32 cellular contexts compared by ENCODE assay signal in the genomic region with DNA sequence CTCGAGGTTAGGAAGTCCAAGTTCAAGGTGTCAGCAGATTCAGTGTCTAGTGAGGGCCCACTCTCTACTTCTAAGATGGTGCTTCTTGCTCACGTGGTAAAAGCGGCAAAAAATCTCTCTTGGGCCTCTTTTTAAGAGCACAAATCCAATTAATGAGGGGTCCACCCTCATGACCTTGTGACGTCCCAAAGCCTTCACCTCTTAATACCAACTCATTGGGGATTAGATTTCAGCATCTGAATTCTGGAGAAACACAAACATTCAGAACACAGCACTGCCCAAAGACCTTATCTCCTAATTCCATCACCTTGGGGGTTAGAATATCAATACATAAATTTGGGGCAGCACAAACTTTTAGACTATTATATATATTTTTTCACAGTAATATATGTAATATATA.
"Had no signal": no experiment of that assay in that cellular context is flagged by ENCODE, and none has a peak within 500 bp of the region (broad histone marks: within the 10 kb centered on the region; RNA-seq: fewer than 3 reads in every experiment).

No MANE protein-coding gene starts in this region.

- H3K27ac Mint-ChIP-seq: activated CD4-positive, alpha-beta memory T cell treated with anti-CD3 and anti-CD28 coated beads for 36 hours; activated CD4-positive, alpha-beta T cell treated with anti-CD3 and anti-CD28 coated beads for 36 hours; activated CD4-positive, alpha-beta T cell treated with anti-CD3 and anti-CD28 coated beads, Interleukin-2, amount 10 ng/mL, durations not matched to agents 24 days and 14 days; activated CD8-positive, alpha-beta memory T cell treated with anti-CD3 and anti-CD28 coated beads, Interleukin-2, amount 10 ng/mL, durations not matched to agents 7 days and 5 days; activated CD8-positive, alpha-beta T cell treated with anti-CD3 and anti-CD28 coated beads, Interleukin-2, amount 10 ng/mL, durations not matched to agents 7 days and 5 days; activated naive CD4-positive, alpha-beta T cell treated with anti-CD3 and anti-CD28 coated beads, Interleukin-2, amount 10 ng/mL, durations not matched to agents 7 days and 5 days; activated naive CD4-positive, alpha-beta T cell treated with anti-CD3 and anti-CD28 coated beads, Interleukin-2, amount 50 U/mL, for 72 hours; activated naive CD8-positive, alpha-beta T cell treated with anti-CD3 and anti-CD28 coated beads, Interleukin-2, amount 10 ng/mL, durations not matched to agents 7 days and 5 days; activated T-helper 1 cell treated with anti-CD3 and anti-CD28 coated beads, Interleukin-12 subunit alpha, Interleukin-12 subunit beta, Interleukin-2, Interleukin-4 antibody, amounts not matched to agents 30 ng/mL and 10 ng/mL and 1 ng/mL, durations not matched to agents 14 hours and 24 hours and 36 hours; activated T-helper 2 cell treated with anti-CD3 and anti-CD28 coated beads, Interferon-gamma antibody, Interleukin-2, Interleukin-4, amounts not matched to agents 10 μg/mL and 5 μg/mL and 100 μg/mL, durations not matched to agents 14 hours and 24 hours and 36 hours; effector memory CD8-positive, alpha-beta T cell; T-helper 1 cell treated with Interleukin-12 subunit alpha and Interleukin-12 subunit beta and Interleukin-4 antibody, amounts not matched to agents 30 μg/mL and 1 μg/mL, for 36 hours; T-helper 2 cell treated with Interferon-gamma antibody and Interleukin-4, amounts not matched to agents 5 μg/mL and 100 μg/mL, for 36 hours had no signal

- H3K4me3 Mint-ChIP-seq: activated CD4-positive, alpha-beta memory T cell treated with anti-CD3 and anti-CD28 coated beads for 36 hours; activated CD4-positive, alpha-beta T cell treated with anti-CD3 and anti-CD28 coated beads for 36 hours; activated CD4-positive, alpha-beta T cell treated with anti-CD3 and anti-CD28 coated beads, Interleukin-2, amount 10 ng/mL, durations not matched to agents 24 days and 14 days; activated CD8-positive, alpha-beta memory T cell treated with anti-CD3 and anti-CD28 coated beads, Interleukin-2, amount 10 ng/mL, durations not matched to agents 7 days and 5 days; activated CD8-positive, alpha-beta T cell treated with anti-CD3 and anti-CD28 coated beads, Interleukin-2, amount 10 ng/mL, durations not matched to agents 7 days and 5 days; activated naive CD4-positive, alpha-beta T cell treated with anti-CD3 and anti-CD28 coated beads, Interleukin-2, amount 10 ng/mL, durations not matched to agents 7 days and 5 days; activated naive CD8-positive, alpha-beta T cell treated with anti-CD3 and anti-CD28 coated beads, Interleukin-2, amount 10 ng/mL, durations not matched to agents 7 days and 5 days; activated T-helper 1 cell treated with anti-CD3 and anti-CD28 coated beads, Interleukin-12 subunit alpha, Interleukin-12 subunit beta, Interleukin-2, Interleukin-4 antibody, amounts not matched to agents 30 ng/mL and 10 ng/mL and 1 ng/mL, durations not matched to agents 14 hours and 24 hours and 36 hours; effector memory CD8-positive, alpha-beta T cell; T-helper 1 cell treated with Interleukin-12 subunit alpha and Interleukin-12 subunit beta and Interleukin-4 antibody, amounts not matched to agents 30 μg/mL and 1 μg/mL, for 36 hours; T-helper 2 cell treated with Interferon-gamma antibody and Interleukin-4, amounts not matched to agents 5 μg/mL and 100 μg/mL, for 36 hours had no signal

- DNase-seq: activated CD4-positive, alpha-beta memory T cell treated with anti-CD3 and anti-CD28 coated beads for 36 hours; activated CD4-positive, alpha-beta T cell treated with anti-CD3 and anti-CD28 coated beads for 36 hours; activated CD4-positive, alpha-beta T cell treated with anti-CD3 and anti-CD28 coated beads, Interleukin-2, amount 10 ng/mL, durations not matched to agents 24 days and 14 days; activated CD4-positive, CD25-positive, alpha-beta regulatory T cell; activated CD4-positive, CD25-positive, alpha-beta regulatory T cell treated with anti-CD3 and anti-CD28 coated beads, Interleukin-2, amount 50 U/mL, for 72 hours; activated CD8-positive, alpha-beta memory T cell treated with anti-CD3 and anti-CD28 coated beads, Interleukin-2, amount 10 ng/mL, durations not matched to agents 7 days and 5 days; activated CD8-positive, alpha-beta memory T cell treated with anti-CD3 and anti-CD28 coated beads, Interleukin-2, amount 50 U/mL, for 4 hours; activated CD8-positive, alpha-beta T cell treated with anti-CD3 and anti-CD28 coated beads, Interleukin-2, amount 10 ng/mL, durations not matched to agents 7 days and 5 days; activated effector memory CD4-positive, alpha-beta T cell treated with anti-CD3 and anti-CD28 coated beads, Interleukin-2, amount 50 U/mL, for 16 hours; activated naive CD4-positive, alpha-beta T cell treated with anti-CD3 and anti-CD28 coated beads, Interleukin-2, amount 10 ng/mL, durations not matched to agents 7 days and 5 days; activated naive CD8-positive, alpha-beta T cell treated with anti-CD3 and anti-CD28 coated beads, Interleukin-2, amount 10 ng/mL, durations not matched to agents 7 days and 5 days; activated T-cell treated with anti-CD3 and anti-CD28 coated beads, Interleukin-2, amount 50 U/mL, for 1 hour; activated T-cell treated with anti-CD3 and anti-CD28 coated beads, Interleukin-2, amount 50 U/mL, for 48 hours; anterior cingulate cortex; body of pancreas; caudate nucleus; cortex of kidney; dermis blood vessel endothelial cell; effector CD4-positive, alpha-beta T cell; effector memory CD8-positive, alpha-beta T cell; erythroblast; gastrocnemius medialis; glutamatergic neuron; heart left ventricle; T1000 had no signal

- H3K4me3 ChIP-seq: body of pancreas, esophagus muscularis mucosa, gastrocnemius medialis, heart left ventricle had no signal

- H3K4me1 Mint-ChIP-seq: activated CD4-positive, alpha-beta T cell treated with anti-CD3 and anti-CD28 coated beads for 36 hours; activated CD4-positive, alpha-beta T cell treated with anti-CD3 and anti-CD28 coated beads, Interleukin-2, amount 10 ng/mL, durations not matched to agents 24 days and 14 days; activated CD8-positive, alpha-beta memory T cell treated with anti-CD3 and anti-CD28 coated beads, Interleukin-2, amount 10 ng/mL, durations not matched to agents 7 days and 5 days; activated naive CD4-positive, alpha-beta T cell treated with anti-CD3 and anti-CD28 coated beads, Interleukin-2, amount 10 ng/mL, durations not matched to agents 7 days and 5 days; activated naive CD8-positive, alpha-beta T cell treated with anti-CD3 and anti-CD28 coated beads, Interleukin-2, amount 10 ng/mL, durations not matched to agents 7 days and 5 days had no signal

- H3K36me3 ChIP-seq: esophagus muscularis mucosa, gastrocnemius medialis, heart left ventricle had no signal

- H3K36me3 Mint-ChIP-seq: activated CD4-positive, alpha-beta memory T cell treated with anti-CD3 and anti-CD28 coated beads for 36 hours; activated CD8-positive, alpha-beta memory T cell treated with anti-CD3 and anti-CD28 coated beads, Interleukin-2, amount 10 ng/mL, durations not matched to agents 7 days and 5 days; activated naive CD4-positive, alpha-beta T cell treated with anti-CD3 and anti-CD28 coated beads, Interleukin-2, amount 10 ng/mL, durations not matched to agents 7 days and 5 days; activated naive CD4-positive, alpha-beta T cell treated with anti-CD3 and anti-CD28 coated beads, Interleukin-2, amount 50 U/mL, for 72 hours; activated naive CD8-positive, alpha-beta T cell treated with anti-CD3 and anti-CD28 coated beads, Interleukin-2, amount 10 ng/mL, durations not matched to agents 7 days and 5 days had no signal

- H3K27ac ChIP-seq: body of pancreas, esophagus muscularis mucosa, foreskin keratinocyte, gastrocnemius medialis, heart left ventricle had no signal

- H3K9me3 Mint-ChIP-seq: activated CD4-positive, alpha-beta memory T cell treated with anti-CD3 and anti-CD28 coated beads for 36 hours; activated CD4-positive, alpha-beta T cell treated with anti-CD3 and anti-CD28 coated beads, Interleukin-2, amount 10 ng/mL, durations not matched to agents 24 days and 14 days; activated T-helper 1 cell treated with anti-CD3 and anti-CD28 coated beads, Interleukin-12 subunit alpha, Interleukin-12 subunit beta, Interleukin-2, Interleukin-4 antibody, amounts not matched to agents 30 ng/mL and 10 ng/mL and 1 ng/mL, durations not matched to agents 14 hours and 24 hours and 36 hours; activated T-helper 2 cell treated with anti-CD3 and anti-CD28 coated beads, Interferon-gamma antibody, Interleukin-2, Interleukin-4, amounts not matched to agents 10 μg/mL and 5 μg/mL and 100 μg/mL, durations not matched to agents 14 hours and 24 hours and 36 hours; T-helper 1 cell treated with Interleukin-12 subunit alpha and Interleukin-12 subunit beta and Interleukin-4 antibody, amounts not matched to agents 30 μg/mL and 1 μg/mL, for 36 hours; T-helper 2 cell treated with Interferon-gamma antibody and Interleukin-4, amounts not matched to agents 5 μg/mL and 100 μg/mL, for 36 hours had no signal

- H3K27me3 Mint-ChIP-seq: activated CD4-positive, alpha-beta memory T cell treated with anti-CD3 and anti-CD28 coated beads for 36 hours; activated CD4-positive, alpha-beta T cell treated with anti-CD3 and anti-CD28 coated beads for 36 hours; activated CD4-positive, alpha-beta T cell treated with anti-CD3 and anti-CD28 coated beads, Interleukin-2, amount 10 ng/mL, durations not matched to agents 24 days and 14 days; activated CD8-positive, alpha-beta memory T cell treated with anti-CD3 and anti-CD28 coated beads, Interleukin-2, amount 10 ng/mL, durations not matched to agents 7 days and 5 days; activated naive CD4-positive, alpha-beta T cell treated with anti-CD3 and anti-CD28 coated beads, Interleukin-2, amount 10 ng/mL, durations not matched to agents 7 days and 5 days; activated naive CD8-positive, alpha-beta T cell treated with anti-CD3 and anti-CD28 coated beads, Interleukin-2, amount 10 ng/mL, durations not matched to agents 7 days and 5 days; effector memory CD8-positive, alpha-beta T cell had no signal

- H3K4me1 ChIP-seq: body of pancreas, esophagus muscularis mucosa, foreskin keratinocyte, gastrocnemius medialis, heart left ventricle had no signal

- H3K27me3 ChIP-seq: body of pancreas, esophagus muscularis mucosa, foreskin keratinocyte, gastrocnemius medialis, heart left ventricle had no signal

- H3K9me3 ChIP-seq: body of pancreas, esophagus muscularis mucosa, gastrocnemius medialis, heart left ventricle had no signal
